14 cellular contexts compared by ENCODE assay signal in the genomic region with DNA sequence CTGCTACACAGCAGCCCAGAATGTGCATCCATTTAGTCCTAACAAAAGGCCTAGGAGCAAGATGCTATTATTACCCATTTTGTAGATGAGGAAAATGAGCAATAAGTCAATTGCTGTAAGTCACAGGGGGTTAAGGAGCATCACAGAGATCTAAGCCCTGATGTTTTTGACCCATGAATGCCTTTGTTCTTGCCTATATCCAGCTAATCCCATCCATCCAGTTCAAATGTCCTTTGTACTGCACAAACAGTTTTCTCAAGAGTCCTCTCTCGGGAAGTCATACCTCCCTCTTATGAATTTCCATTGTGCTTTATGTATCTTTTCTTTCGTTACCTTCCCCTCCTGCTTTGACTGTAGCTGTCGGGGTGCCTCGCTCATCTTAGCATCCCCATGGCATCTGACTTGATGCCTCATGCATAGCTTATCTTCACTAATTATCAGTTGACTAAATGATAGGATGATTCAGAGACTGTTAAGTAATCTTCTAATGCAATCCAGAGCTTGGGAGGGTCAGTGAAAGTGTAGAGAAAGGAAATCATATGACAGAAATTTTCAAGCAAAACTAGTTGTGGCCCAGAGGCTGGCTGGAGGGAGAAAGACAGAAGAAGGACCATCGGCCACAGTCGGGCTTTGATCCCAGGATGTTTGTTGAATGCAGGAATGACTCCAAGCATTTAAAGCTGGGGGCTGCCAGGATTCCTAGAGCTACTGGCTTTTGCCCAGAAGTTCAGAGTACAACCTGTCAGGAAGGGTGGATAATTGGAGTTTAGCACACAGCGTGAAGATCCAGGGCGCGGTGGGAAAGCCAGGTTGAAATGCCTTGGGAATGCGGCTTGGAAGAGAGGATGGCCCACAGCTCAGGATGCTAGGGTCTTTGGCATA. TPM values are rescaled to one million over a fixed set of nuclear protein-coding genes. Genes with fewer than 3 reads are reported as not detected.
DNase-seq lines count a peak whose midpoint lies in the region; ATAC-seq and TF ChIP-seq lines count a peak whose summit lies in the region.
"Had no signal": no experiment of that assay in that cellular context is flagged by ENCODE, and none has a peak within 500 bp of the region (broad histone marks: within the 10 kb centered on the region; RNA-seq: fewer than 3 reads in every experiment).

No MANE protein-coding gene starts in this region.

- no peaks in the 10 kb centered on the region for H3K27me3 Mint-ChIP-seq in naive thymus-derived CD4-positive, alpha-beta T cell
- no peaks in the 10 kb centered on the region for H3K27me3 Mint-ChIP-seq in effector memory CD8-positive, alpha-beta T cell
- H3K27me3 Mint-ChIP-seq: activated CD4-positive, alpha-beta memory T cell treated with anti-CD3 and anti-CD28 coated beads, Interleukin-2, amount 10 ng/mL, durations not matched to agents 7 days and 5 days had no signal

- H3K4me3 ChIP-seq in esophagus muscularis mucosa = no peak overlapping the region
- H3K4me3 ChIP-seq in naive thymus-derived CD4-positive, alpha-beta T cell (ENCODE audit: low read length) = no peak overlapping the region
- H3K4me3 ChIP-seq: adrenal gland, ovary had no signal

- POLR2A ChIA-PET in naive thymus-derived CD4-positive, alpha-beta T cell (lab: Charles Lee) = no interaction called here

- TF ChIP-seq POLR2A in esophagus muscularis mucosa (IDR thresholded peaks at IDR 0.05; ENCODE audit: low read depth) = no peak

- 67% methylated on average over 10 of the region's 10 CpGs for WGBS in esophagus muscularis mucosa

- CTCF ChIA-PET in naive thymus-derived CD4-positive, alpha-beta T cell (lab: Charles Lee) = no interaction called here

- peak; percentile 71 for ATAC-seq in naive thymus-derived CD4-positive, alpha-beta T cell
- ATAC-seq in GM19324 (IDR thresholded peaks at IDR 0.05; ENCODE audit: low FRiP score, unreplicated experiment) (no peak), GM21381 (IDR thresholded peaks at IDR 0.05; ENCODE audit: unreplicated experiment) (no peak)
- ATAC-seq in effector memory CD8-positive, alpha-beta T cell (replicated peaks) = no peak

- H3K4me1 ChIP-seq in esophagus muscularis mucosa = peaks cover 0 to 56% (median 53%) of the 10 kb centered on the region in 4 donors
- no peaks in the 10 kb centered on the region for H3K4me1 ChIP-seq in naive thymus-derived CD4-positive, alpha-beta T cell (ENCODE audit: control insufficient read depth in 2 of 2, insufficient read depth in 2 of 2, low read length in 2 of 2)

- H3K36me3 Mint-ChIP-seq in naive thymus-derived CD4-positive, alpha-beta T cell = peaks cover 7 to 30% (median 21%) of the 10 kb centered on the region in 5 donors
- H3K36me3 Mint-ChIP-seq in effector memory CD8-positive, alpha-beta T cell (ENCODE audit: insufficient read depth) = peaks cover 9% of the 10 kb centered on the region

- no peak overlapping the region for H3K4me3 Mint-ChIP-seq in naive thymus-derived CD4-positive, alpha-beta T cell
- no peak overlapping the region for H3K4me3 Mint-ChIP-seq in effector memory CD8-positive, alpha-beta T cell
- H3K4me3 Mint-ChIP-seq: activated CD4-positive, alpha-beta memory T cell treated with anti-CD3 and anti-CD28 coated beads, Interleukin-2, amount 10 ng/mL, durations not matched to agents 7 days and 5 days; immature natural killer cell had no signal

- H3K27ac ChIP-seq in esophagus muscularis mucosa (replicated peaks in 1 of 4) = peak overlapping the region in 3 of 4 donors; percentile 15 to 49 (median 16)
- H3K27ac ChIP-seq in naive thymus-derived CD4-positive, alpha-beta T cell (ENCODE audit: low read depth, low read length) = no peak overlapping the region
- H3K27ac ChIP-seq: ovary had no signal

- intact Hi-C loops in esophagus muscularis mucosa (cut with DNase I) = no loop called here
- intact Hi-C loops in naive thymus-derived CD4-positive, alpha-beta T cell (cut with micrococcal nuclease) = no loop called here

- H3K36me3 ChIP-seq in esophagus muscularis mucosa = peaks cover 0 to 9% (median 6%) of the 10 kb centered on the region in 4 donors
- H3K36me3 ChIP-seq in naive thymus-derived CD4-positive, alpha-beta T cell (ENCODE audit: control insufficient read depth in 2 of 3, insufficient read depth in 3 of 3, low read length in 3 of 3) = no peaks in the 10 kb centered on the region
- H3K36me3 ChIP-seq: adrenal gland, ovary had no signal

- H3K9me3 ChIP-seq in esophagus muscularis mucosa = no peaks in the 10 kb centered on the region
- no peaks in the 10 kb centered on the region for H3K9me3 ChIP-seq in naive thymus-derived CD4-positive, alpha-beta T cell (ENCODE audit: control insufficient read depth in 2 of 3, low read length in 3 of 3)
- H3K9me3 ChIP-seq: adrenal gland, ovary had no signal

- no peak for TF ChIP-seq EP300 in esophagus muscularis mucosa (IDR thresholded peaks at IDR 0.05)

- H3K27ac Mint-ChIP-seq in naive thymus-derived CD4-positive, alpha-beta T cell = no peak overlapping the region
- H3K27ac Mint-ChIP-seq in effector memory CD8-positive, alpha-beta T cell = peak overlapping the region in 1 of 2 donors; percentile 26
- H3K27ac Mint-ChIP-seq: activated CD4-positive, alpha-beta memory T cell treated with anti-CD3 and anti-CD28 coated beads, Interleukin-2, amount 10 ng/mL, durations not matched to agents 7 days and 5 days had no signal

- no peak for TF ChIP-seq CTCF in esophagus muscularis mucosa (IDR thresholded peaks at IDR 0.05)

- peaks cover 6 to 29% (median 16%) of the 10 kb centered on the region in 7 donors for H3K4me1 Mint-ChIP-seq in naive thymus-derived CD4-positive, alpha-beta T cell
- peaks cover 8 to 20% of the 10 kb centered on the region in 2 donors for H3K4me1 Mint-ChIP-seq in effector memory CD8-positive, alpha-beta T cell (ENCODE audit: low read depth in 2 of 2)

- no peaks in the 10 kb centered on the region for H3K9me3 Mint-ChIP-seq in naive thymus-derived CD4-positive, alpha-beta T cell
- no peaks in the 10 kb centered on the region for H3K9me3 Mint-ChIP-seq in effector memory CD8-positive, alpha-beta T cell
- H3K9me3 Mint-ChIP-seq: activated CD4-positive, alpha-beta memory T cell treated with anti-CD3 and anti-CD28 coated beads, Interleukin-2, amount 10 ng/mL, durations not matched to agents 7 days and 5 days; immature natural killer cell had no signal

- DNase-seq in AML-193 (lab: John Stamatoyannopoulos, UW) (peak; percentile 56 to 68), NCI-H226 (peak; percentile 20), esophagus muscularis mucosa (ENCODE audit: extremely low spot score) (no peak), SK-N-DZ (ENCODE audit: low spot score) (no peak)
- no peak for DNase-seq in naive thymus-derived CD4-positive, alpha-beta T cell
- DNase-seq in effector memory CD8-positive, alpha-beta T cell = no peak
- DNase-seq: activated CD4-positive, alpha-beta memory T cell treated with anti-CD3 and anti-CD28 coated beads, Interleukin-2, amount 10 ng/mL, durations not matched to agents 7 days and 5 days; immature natural killer cell; NCI-H1417; NCI-H69; ovary had no signal

- H3K27me3 ChIP-seq in esophagus muscularis mucosa = no peaks in the 10 kb centered on the region
- no peaks in the 10 kb centered on the region for H3K27me3 ChIP-seq in naive thymus-derived CD4-positive, alpha-beta T cell (ENCODE audit: control insufficient read depth in 2 of 2, insufficient read depth in 2 of 2, low read length in 2 of 2)
- H3K27me3 ChIP-seq: adrenal gland, ovary had no signal

RNA-seq across cellular contexts. Expression of a gene that starts 23.5 kb away (rescaled TPM):
- 100 to 1,000 TPM in 1 of 4 donors, 10 to 100 TPM in 3; 84.8 to 102 (median 92.8) TPM for total RNA-seq in esophagus muscularis mucosa
- 10 to 100 TPM; 11.2 to 41.2 (median 16.1) TPM for total RNA-seq in naive thymus-derived CD4-positive, alpha-beta T cell
- polyA plus RNA-seq in naive thymus-derived CD4-positive, alpha-beta T cell = 10 to 100 TPM; 28.2 to 38.7 TPM
- polyA plus RNA-seq in SK-N-DZ (2014; cell fraction: cytosol; rRNA removed) = 49.3 and 52.1 TPM in 2 replicates
- 27.8 and 41.1 TPM in 2 replicates for polyA plus RNA-seq in SK-N-DZ (2014; cell fraction: nucleus; rRNA removed)

RNA-seq across cellular contexts. Expression of a gene that starts 52.6 kb away (rescaled TPM):
- total RNA-seq in esophagus muscularis mucosa = 10 to 100 TPM; 26.1 to 49.0 (median 30.9) TPM
- 10 to 100 TPM; 51.3 to 73.3 (median 64.6) TPM for total RNA-seq in naive thymus-derived CD4-positive, alpha-beta T cell
- 10 to 100 TPM; 67.1 to 86.6 TPM for polyA plus RNA-seq in naive thymus-derived CD4-positive, alpha-beta T cell
- 170 and 179 TPM in 2 replicates for polyA plus RNA-seq in SK-N-DZ (2014; cell fraction: cytosol; rRNA removed)
- polyA plus RNA-seq in SK-N-DZ (2014; cell fraction: nucleus; rRNA removed) = 141 and 152 TPM in 2 replicates

Comparison
In these comparisons a context has a peak if more than half of its experiments do, and no peak if none do; other contexts are left out.
1. DNase-seq: peak in AML-193 (2 of 2) and NCI-H226 (single experiment); none in esophagus muscularis mucosa (single experiment), naive thymus-derived CD4-positive, alpha-beta T cell (0 of 9), SK-N-DZ (single experiment) and effector memory CD8-positive, alpha-beta T cell (0 of 3).